23 cellular contexts compared by ENCODE assay signal in genomic region chr5:143796110-143796509, GRCh38. TPM values are rescaled to one million over a fixed set of nuclear protein-coding genes. Genes with fewer than 3 reads are reported as not detected.
"Had no signal": no experiment of that assay in that cellular context is flagged by ENCODE, and none has a peak within 500 bp of the region (broad histone marks: within the 10 kb centered on the region; RNA-seq: fewer than 3 reads in every experiment).

No MANE protein-coding gene starts in this region.

- H3K9me3 Mint-ChIP-seq: activated naive CD8-positive, alpha-beta T cell treated with anti-CD3 and anti-CD28 coated beads for 36 hours; stimulated activated naive B cell treated with anti-CD40 and anti-IgM and Interleukin-4, amounts not matched to agents 10 μg/mL and 1 μg/mL and 100 μg/mL, for 72 hours had no signal

- H3K27me3 ChIP-seq: ovary, tibial artery had no signal

- H3K27me3 Mint-ChIP-seq: stimulated activated naive B cell treated with anti-CD40 and anti-IgM and Interleukin-4, amounts not matched to agents 10 μg/mL and 1 μg/mL and 100 μg/mL, for 72 hours had no signal

- H3K9me3 ChIP-seq: ovary, tibial artery had no signal

- H3K4me3 ChIP-seq: ovary, skin epidermis, tibial artery had no signal

- H3K36me3 ChIP-seq: ovary, tibial artery had no signal

- DNase-seq: activated CD4-positive, alpha-beta T cell treated with anti-CD3 and anti-CD28 coated beads, Interleukin-2, amount 50 U/mL, for 1 hour; activated CD4-positive, CD25-positive, alpha-beta regulatory T cell; activated CD8-positive, alpha-beta memory T cell treated with anti-CD3 and anti-CD28 coated beads for 24 hours; activated gamma-delta T cell treated with Interleukin-2 at 50 U/mL for 16 hours; activated naive CD8-positive, alpha-beta T cell treated with anti-CD3 and anti-CD28 coated beads for 36 hours; amygdala; ovary; stimulated activated CD4-positive, alpha-beta T cell treated with anti-CD3 and anti-CD28 coated beads, Interleukin-15, amount 100 ng/mL, for 24 hours; stimulated activated CD4-positive, alpha-beta T cell treated with anti-CD3 and anti-CD28 coated beads, Interleukin-4, amount 100 ng/mL, for 1 hour; stimulated activated naive B cell treated with anti-CD40 and anti-IgM and Interleukin-4, amounts not matched to agents 10 μg/mL and 1 μg/mL and 100 μg/mL, for 72 hours; SW 1271; tibial artery had no signal

- H3K27ac ChIP-seq: epithelial cell of prostate, ovary, skin epidermis, tibial artery had no signal

- H3K27ac Mint-ChIP-seq: activated naive CD8-positive, alpha-beta T cell treated with anti-CD3 and anti-CD28 coated beads for 36 hours; stimulated activated naive B cell treated with anti-CD40 and anti-IgM and Interleukin-4, amounts not matched to agents 10 μg/mL and 1 μg/mL and 100 μg/mL, for 72 hours had no signal

- H3K4me3 Mint-ChIP-seq: activated naive CD8-positive, alpha-beta T cell treated with anti-CD3 and anti-CD28 coated beads for 36 hours; stimulated activated naive B cell treated with anti-CD40 and anti-IgM and Interleukin-4, amounts not matched to agents 10 μg/mL and 1 μg/mL and 100 μg/mL, for 72 hours had no signal

- H3K36me3 Mint-ChIP-seq: activated naive CD8-positive, alpha-beta T cell treated with anti-CD3 and anti-CD28 coated beads for 36 hours; brain; stimulated activated naive B cell treated with anti-CD40 and anti-IgM and Interleukin-4, amounts not matched to agents 10 μg/mL and 1 μg/mL and 100 μg/mL, for 72 hours had no signal

RNA-seq across cellular contexts. Expression of gene HMHB1, which starts 15.9 kb away (rescaled TPM):
- total RNA-seq: activated naive CD8-positive, alpha-beta T cell treated with anti-CD3 and anti-CD28 coated beads for 36 hours; cerebellum; dermis microvascular lymphatic vessel endothelial cell; fibroblast of villous mesenchyme; liver; myocyte; ovary; renal cortical epithelial cell; T-helper 2 cell treated with Interferon-gamma antibody and Interleukin-4, amounts not matched to agents 100 ng/mL and 5 ng/mL, for 36 hours had no signal
- polyA plus RNA-seq: liver, neural cell, ovary had no signal
